ENCODE assay signal across 1 cellular context in the genomic region with DNA sequence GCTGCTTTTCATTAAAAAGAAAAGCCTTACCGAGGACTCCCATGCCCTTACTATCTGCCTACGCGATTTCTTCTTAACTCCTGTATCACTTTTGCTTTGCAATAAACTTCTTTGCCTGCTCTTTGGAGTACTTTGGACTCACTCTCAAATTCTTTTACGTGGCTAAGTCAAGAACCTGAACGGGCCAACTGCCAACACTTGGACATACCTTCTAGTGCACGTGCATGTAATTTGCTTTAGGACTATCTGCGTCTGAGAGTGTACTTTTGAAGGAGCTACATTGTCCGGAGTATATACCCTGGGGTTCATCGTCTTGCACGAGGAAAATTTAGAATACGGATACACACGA.
TF ChIP-seq lines count a peak whose summit lies in the region.

No MANE protein-coding gene starts in this region.

TF ChIP-seq in K562, 482 proteins besides CTCF, POLR2A, EP300 and RAD21 (continues in another document):
- TF ChIP-seq DIDO1 (tag; IDR thresholded peaks at IDR 0.05; ENCODE audit: low read depth): 0 out of 2 replicates have a peak, but pooled peaks have one; percentile 62
- TF ChIP-seq HMG20B (CRISPR knock-in tag; IDR thresholded peaks at IDR 0.05): no peak
- TF ChIP-seq MYC (IDR thresholded peaks at IDR 0.05; ENCODE audit: low read depth, low read length): no peak
- peak; percentile 24; the same call in 1 of the 2 replicates for TF ChIP-seq MYC (CRISPR knock-in tag; IDR thresholded peaks at IDR 0.05; ENCODE audit: borderline replicate concordance, low read depth)
- TF ChIP-seq, protein P1, sequence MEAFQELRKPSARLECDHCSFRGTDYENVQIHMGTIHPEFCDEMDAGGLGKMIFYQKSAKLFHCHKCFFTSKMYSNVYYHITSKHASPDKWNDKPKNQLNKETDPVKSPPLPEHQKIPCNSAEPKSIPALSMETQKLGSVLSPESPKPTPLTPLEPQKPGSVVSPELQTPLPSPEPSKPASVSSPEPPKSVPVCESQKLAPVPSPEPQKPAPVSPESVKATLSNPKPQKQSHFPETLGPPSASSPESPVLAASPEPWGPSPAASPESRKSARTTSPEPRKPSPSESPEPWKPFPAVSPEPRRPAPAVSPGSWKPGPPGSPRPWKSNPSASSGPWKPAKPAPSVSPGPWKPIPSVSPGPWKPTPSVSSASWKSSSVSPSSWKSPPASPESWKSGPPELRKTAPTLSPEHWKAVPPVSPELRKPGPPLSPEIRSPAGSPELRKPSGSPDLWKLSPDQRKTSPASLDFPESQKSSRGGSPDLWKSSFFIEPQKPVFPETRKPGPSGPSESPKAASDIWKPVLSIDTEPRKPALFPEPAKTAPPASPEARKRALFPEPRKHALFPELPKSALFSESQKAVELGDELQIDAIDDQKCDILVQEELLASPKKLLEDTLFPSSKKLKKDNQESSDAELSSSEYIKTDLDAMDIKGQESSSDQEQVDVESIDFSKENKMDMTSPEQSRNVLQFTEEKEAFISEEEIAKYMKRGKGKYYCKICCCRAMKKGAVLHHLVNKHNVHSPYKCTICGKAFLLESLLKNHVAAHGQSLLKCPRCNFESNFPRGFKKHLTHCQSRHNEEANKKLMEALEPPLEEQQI (IDR thresholded peaks at IDR 0.05): no peak
- TF ChIP-seq, protein P2, sequence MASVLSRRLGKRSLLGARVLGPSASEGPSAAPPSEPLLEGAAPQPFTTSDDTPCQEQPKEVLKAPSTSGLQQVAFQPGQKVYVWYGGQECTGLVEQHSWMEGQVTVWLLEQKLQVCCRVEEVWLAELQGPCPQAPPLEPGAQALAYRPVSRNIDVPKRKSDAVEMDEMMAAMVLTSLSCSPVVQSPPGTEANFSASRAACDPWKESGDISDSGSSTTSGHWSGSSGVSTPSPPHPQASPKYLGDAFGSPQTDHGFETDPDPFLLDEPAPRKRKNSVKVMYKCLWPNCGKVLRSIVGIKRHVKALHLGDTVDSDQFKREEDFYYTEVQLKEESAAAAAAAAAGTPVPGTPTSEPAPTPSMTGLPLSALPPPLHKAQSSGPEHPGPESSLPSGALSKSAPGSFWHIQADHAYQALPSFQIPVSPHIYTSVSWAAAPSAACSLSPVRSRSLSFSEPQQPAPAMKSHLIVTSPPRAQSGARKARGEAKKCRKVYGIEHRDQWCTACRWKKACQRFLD (CRISPR knock-in tag; IDR thresholded peaks at IDR 0.05): peak; percentile 70
- no peak for TF ChIP-seq SIN3A (IDR thresholded peaks at IDR 0.05; ENCODE audit: borderline replicate concordance in 2 of 2, control insufficient read depth in 1 of 2, low read depth in 2 of 2, low read length in 2 of 2)
- TF ChIP-seq, protein P3, sequence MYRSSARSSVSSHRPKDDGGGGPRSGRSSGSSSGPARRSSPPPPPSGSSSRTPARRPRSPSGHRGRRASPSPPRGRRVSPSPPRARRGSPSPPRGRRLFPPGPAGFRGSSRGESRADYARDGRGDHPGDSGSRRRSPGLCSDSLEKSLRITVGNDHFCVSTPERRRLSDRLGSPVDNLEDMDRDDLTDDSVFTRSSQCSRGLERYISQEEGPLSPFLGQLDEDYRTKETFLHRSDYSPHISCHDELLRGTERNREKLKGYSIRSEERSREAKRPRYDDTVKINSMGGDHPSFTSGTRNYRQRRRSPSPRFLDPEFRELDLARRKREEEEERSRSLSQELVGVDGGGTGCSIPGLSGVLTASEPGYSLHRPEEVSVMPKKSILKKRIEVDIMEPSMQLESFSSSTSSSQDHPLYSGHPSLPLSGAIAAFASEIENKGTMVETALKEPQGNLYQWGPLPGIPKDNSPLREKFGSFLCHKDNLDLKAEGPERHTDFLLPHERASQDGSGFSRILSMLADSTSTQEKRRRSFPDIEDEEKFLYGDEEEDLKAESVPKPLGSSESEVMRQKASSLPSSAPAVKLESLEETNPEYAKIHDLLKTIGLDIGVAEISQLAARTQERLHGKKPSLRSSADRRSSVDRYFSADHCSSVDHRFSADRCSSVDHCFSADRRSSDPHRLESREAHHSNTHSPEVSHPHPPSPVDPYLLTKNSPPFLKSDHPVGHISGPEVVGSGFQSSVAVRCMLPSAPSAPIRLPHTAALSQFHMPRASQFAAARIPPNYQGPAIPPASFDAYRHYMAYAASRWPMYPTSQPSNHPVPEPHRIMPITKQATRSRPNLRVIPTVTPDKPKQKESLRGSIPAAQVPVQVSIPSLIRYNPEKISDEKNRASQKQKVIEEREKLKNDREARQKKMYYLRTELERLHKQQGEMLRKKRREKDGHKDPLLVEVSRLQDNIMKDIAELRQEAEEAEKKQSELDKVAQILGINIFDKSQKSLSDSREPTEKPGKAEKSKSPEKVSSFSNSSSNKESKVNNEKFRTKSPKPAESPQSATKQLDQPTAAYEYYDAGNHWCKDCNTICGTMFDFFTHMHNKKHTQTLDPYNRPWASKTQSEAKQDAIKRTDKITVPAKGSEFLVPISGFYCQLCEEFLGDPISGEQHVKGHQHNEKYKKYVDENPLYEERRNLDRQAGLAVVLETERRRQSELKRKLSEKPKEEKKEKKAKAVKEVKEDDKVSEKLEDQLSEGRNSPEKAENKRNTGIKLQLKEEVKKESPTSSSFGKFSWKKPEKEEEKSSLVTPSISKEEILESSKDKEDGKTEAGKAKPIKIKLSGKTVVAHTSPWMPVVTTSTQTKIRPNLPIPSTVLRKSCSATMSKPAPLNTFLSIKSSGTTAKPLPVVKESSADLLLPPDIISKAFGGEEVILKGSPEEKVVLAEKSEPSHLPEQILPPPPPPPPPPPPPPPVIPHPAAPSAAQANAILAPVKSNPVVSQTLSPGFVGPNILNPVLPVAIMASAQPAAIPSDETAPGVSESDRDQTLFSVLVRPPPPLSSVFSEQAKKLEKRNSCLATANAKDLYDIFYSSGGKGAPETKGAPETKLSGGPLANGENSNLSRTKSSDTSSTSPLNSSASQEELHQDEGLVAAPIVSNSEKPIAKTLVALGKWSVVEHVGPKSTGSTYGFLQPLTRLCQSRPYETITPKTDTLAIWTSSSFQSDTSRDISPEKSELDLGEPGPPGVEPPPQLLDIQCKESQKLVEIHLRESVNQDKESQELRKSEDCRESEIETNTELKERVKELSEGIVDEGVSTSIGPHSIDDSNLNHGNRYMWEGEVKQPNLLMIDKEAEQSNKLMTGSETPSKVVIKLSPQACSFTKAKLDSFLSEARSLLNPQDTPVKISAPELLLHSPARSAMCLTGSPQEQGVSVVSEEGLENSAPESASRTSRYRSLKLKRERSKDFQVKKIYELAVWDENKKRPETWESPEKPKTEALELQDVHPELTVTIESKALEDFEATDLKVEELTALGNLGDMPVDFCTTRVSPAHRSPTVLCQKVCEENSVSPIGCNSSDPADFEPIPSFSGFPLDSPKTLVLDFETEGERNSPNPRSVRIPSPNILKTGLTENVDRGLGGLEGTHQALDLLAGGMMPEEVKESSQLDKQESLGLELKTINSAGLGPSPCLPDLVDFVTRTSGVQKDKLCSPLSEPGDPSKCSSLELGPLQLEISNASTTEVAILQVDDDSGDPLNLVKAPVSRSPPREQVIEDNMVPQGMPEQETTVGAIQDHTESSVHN (IDR thresholded peaks at IDR 0.05; ENCODE audit: borderline replicate concordance in 1 of 2, low read depth in 1 of 2): no peak
- no peak for TF ChIP-seq SMARCE1 (IDR thresholded peaks at IDR 0.05)
- 0 out of 2 replicates have a peak, but pooled peaks have one; percentile 49 for TF ChIP-seq ZKSCAN8 (CRISPR knock-in tag; IDR thresholded peaks at IDR 0.05)
- no peak for TF ChIP-seq ZBTB8A (IDR thresholded peaks at IDR 0.05; ENCODE audit: partially characterized antibody)
- TF ChIP-seq TFAM (CRISPR knock-in tag; conservative IDR thresholded peaks at IDR 0.05): no peak
- TF ChIP-seq NCOR1 (IDR thresholded peaks at IDR 0.05): peak; percentile 29; the same call in 1 of the 2 replicates
- TF ChIP-seq TEAD2 (tag; IDR thresholded peaks at IDR 0.05): 0 out of 2 replicates have a peak, but pooled peaks have one; percentile 13
- TF ChIP-seq ZNF3 (CRISPR knock-in tag; IDR thresholded peaks at IDR 0.05): no peak
- TF ChIP-seq HMGN3 (IDR thresholded peaks at IDR 0.05; ENCODE audit: borderline replicate concordance, extremely low read depth, insufficient read length, low read depth, low read length): no peak
- no peak for TF ChIP-seq TCF15 (CRISPR knock-in tag; IDR thresholded peaks at IDR 0.05)
- no peak for TF ChIP-seq FOXA1 (IDR thresholded peaks at IDR 0.05; ENCODE audit: borderline replicate concordance)
- no peak for TF ChIP-seq ZNF165 (CRISPR knock-in tag; IDR thresholded peaks at IDR 0.05; ENCODE audit: borderline replicate concordance)
- no peak for TF ChIP-seq TAF7 (tag; IDR thresholded peaks at IDR 0.05)
- no peak for TF ChIP-seq LEF1 (IDR thresholded peaks at IDR 0.05)
- TF ChIP-seq ZC3H8 (IDR thresholded peaks at IDR 0.05): no peak; the same call in 1 of the 2 replicates
- TF ChIP-seq HNRNPK (IDR thresholded peaks at IDR 0.05; ENCODE audit: low read depth, low read length, poor library complexity, severe bottlenecking): no peak
- no peak for TF ChIP-seq DDX20 (tag; IDR thresholded peaks at IDR 0.05; ENCODE audit: low read depth)
- no peak for TF ChIP-seq ATF3 (IDR thresholded peaks at IDR 0.05)
- 0 out of 2 replicates have a peak, but pooled peaks have one; percentile 23 for TF ChIP-seq ATF3 (CRISPR knock-in tag; conservative IDR thresholded peaks at IDR 0.05)
- TF ChIP-seq ZNF175 (CRISPR knock-in tag; IDR thresholded peaks at IDR 0.05; ENCODE audit: low read depth): no peak
- no peak for TF ChIP-seq U2AF1 (optimal IDR thresholded peaks at IDR 0.05; ENCODE audit: low read depth, low read length)
- no peak for TF ChIP-seq NFATC3 (IDR thresholded peaks at IDR 0.05)
- TF ChIP-seq CREB5 (CRISPR knock-in tag; IDR thresholded peaks at IDR 0.05): no peak
- no peak for TF ChIP-seq LARP7 (IDR thresholded peaks at IDR 0.05)
- no peak for TF ChIP-seq KLF10 (CRISPR knock-in tag; IDR thresholded peaks at IDR 0.05)
- TF ChIP-seq THRAP3 (IDR thresholded peaks at IDR 0.05; ENCODE audit: borderline replicate concordance): 0 out of 2 replicates have a peak, but pooled peaks have one; percentile 46
- TF ChIP-seq KAT2B (IDR thresholded peaks at IDR 0.05; ENCODE audit: low read depth, low read length): no peak
- no peak for TF ChIP-seq ESRRB (CRISPR knock-in tag; IDR thresholded peaks at IDR 0.05; ENCODE audit: borderline replicate concordance)
- TF ChIP-seq BRD9 (IDR thresholded peaks at IDR 0.05; ENCODE audit: low read depth, partially characterized antibody): no peak
- TF ChIP-seq SMARCC2 (IDR thresholded peaks at IDR 0.05; ENCODE audit: low read depth): peak; percentile 24; the same call in 1 of the 2 replicates
- TF ChIP-seq SPI1 (IDR thresholded peaks at IDR 0.05; ENCODE audit: borderline replicate concordance, low read depth, low read length): no peak
- 0 out of 2 replicates have a peak, but pooled peaks have one; percentile 34 for TF ChIP-seq ZBTB17 (CRISPR knock-in tag; IDR thresholded peaks at IDR 0.05)
- TF ChIP-seq SNIP1 (IDR thresholded peaks at IDR 0.05; ENCODE audit: low read depth): no peak
